In the genomic region with DNA sequence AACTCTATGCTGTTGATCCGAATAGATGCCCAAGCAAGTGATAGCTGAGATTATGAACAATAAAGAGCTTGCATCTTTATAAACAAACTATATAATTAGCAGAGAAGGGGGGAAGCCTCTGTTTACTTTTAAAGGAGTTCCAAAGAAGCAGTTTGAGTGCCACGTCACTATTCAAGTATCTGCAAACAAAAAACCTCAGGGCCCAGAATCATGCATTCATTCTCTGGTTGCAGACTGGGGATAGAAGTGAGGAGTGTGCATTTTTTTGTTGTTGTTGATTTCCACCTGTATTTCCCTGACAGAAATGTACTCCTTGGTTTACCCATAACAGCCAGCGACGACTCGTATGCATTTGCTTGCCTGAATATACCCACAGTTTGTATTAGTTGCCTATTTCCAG, we compare ENCODE assay signal across 31 cellular contexts.
DNase-seq lines count a peak whose midpoint lies in the region; ATAC-seq, FAIRE-seq and TF ChIP-seq lines count a peak whose summit lies in the region.
"Had no signal": no experiment of that assay in that cellular context is flagged by ENCODE, and none has a peak within 500 bp of the region (broad histone marks: within the 10 kb centered on the region; RNA-seq: fewer than 3 reads in every experiment).

No MANE protein-coding gene starts in this region.

- CTCF ChIA-PET in A549 (lab: Yijun Ruan, JAX), result no interaction called here

- no peak for TF ChIP-seq EP300 in A549 (IDR thresholded peaks at IDR 0.05)

- FAIRE-seq in A549 (lab: Jason Lieb, UNC) (no peak), bronchial epithelial cell (lab: Jason Lieb, UNC) (no peak)

- H3K4me2 ChIP-seq in A549, result peak overlapping the region; percentile 57
- H3K4me2 ChIP-seq: hepatocyte had no signal

- DNase-seq in A549 (ENCODE audit: low read depth in 1 of 2, low spot score in 1 of 2) (peak; percentile 2 to 18), ELR (ENCODE audit: low read depth) (peak; percentile 68), NCI-H69 (lab: John Stamatoyannopoulos, UW) (peak; percentile 55), bronchial epithelial cell (ENCODE audit: low read depth) (peak; percentile 61), glomerular visceral epithelial cell (ENCODE audit: extremely low spot score) (no peak)
- DNase-seq: activated CD4-positive, alpha-beta memory T cell treated with anti-CD3 and anti-CD28 coated beads for 36 hours; activated CD4-positive, CD25-positive, alpha-beta regulatory T cell; activated CD8-positive, alpha-beta memory T cell treated with anti-CD3 and anti-CD28 coated beads, Interleukin-2, amount 50 U/mL, for 48 hours; activated naive CD4-positive, alpha-beta T cell treated with anti-CD3 and anti-CD28 coated beads, Interleukin-2, amount 10 ng/mL, durations not matched to agents 7 days and 5 days; amygdala; BE2C; CD8-positive, alpha-beta memory T cell; cortex of kidney; DMS153; gastrocnemius medialis; NCI-H1092; NCI-H2107; NCI-H446 treated with DMSO at 0.1 percent for 48 hours; Peyer's patch; right lobe of liver; SJCRH30; stimulated activated CD4-positive, alpha-beta T cell treated with anti-CD3 and anti-CD28 coated beads, Interleukin-12 subunit alpha, Interleukin-12 subunit beta, amount 100 ng/mL, for 4 hours; stimulated activated CD4-positive, alpha-beta T cell treated with anti-CD3 and anti-CD28 coated beads, Interleukin-4, amount 100 ng/mL, for 1 hour; T-helper 1 cell had no signal

- no peaks in the 10 kb centered on the region for H3K27me3 ChIP-seq in bronchial epithelial cell (ENCODE audit: control insufficient read depth, insufficient read depth, low read length)
- H3K27me3 ChIP-seq: BE2C, cardiac muscle cell, esophagus muscularis mucosa, gastrocnemius medialis, hepatocyte, Peyer's patch, right lobe of liver, SJCRH30 had no signal

- POLR2A ChIA-PET in A549 (lab: Yijun Ruan, JAX), result interaction anchor here (0.5 kb wide), 1 partner anchor 18 kb away, joined by 4 read pairs; no protein-coding TSS in a partner anchor

- no peaks in the 10 kb centered on the region for H3K9me3 ChIP-seq in A549
- H3K9me3 ChIP-seq: BE2C, esophagus muscularis mucosa, gastrocnemius medialis, Peyer's patch, right lobe of liver, SJCRH30 had no signal

- TF ChIP-seq CTCF in A549 (IDR thresholded peaks at IDR 0.05) (no peak), bronchial epithelial cell (IDR thresholded peaks at IDR 0.05; ENCODE audit: insufficient read depth, low read length, severe bottlenecking) (no peak)

- peak in 1 of 2 experiments; percentile 46; a peak in 1 of 6 replicates for ATAC-seq in A549
- no peak for ATAC-seq in GM21529 (IDR thresholded peaks at IDR 0.05; ENCODE audit: unreplicated experiment)
- no peak for ATAC-seq in GM18858 (IDR thresholded peaks at IDR 0.05; ENCODE audit: unreplicated experiment)
- no peak for ATAC-seq in HG03457 (IDR thresholded peaks at IDR 0.05; ENCODE audit: unreplicated experiment)
- ATAC-seq: gastrocnemius medialis, left lobe of liver, right lobe of liver had no signal

- H3K27ac ChIP-seq in A549, result no peak overlapping the region
- H3K27ac ChIP-seq: cardiac muscle cell, esophagus muscularis mucosa, gastrocnemius medialis, hepatocyte, Peyer's patch, right lobe of liver, SJCRH30 had no signal

- 27% methylated on average over 5 of the region's 5 CpGs for WGBS in A549 (ENCODE audit: missing lambda C conversion rate)

- H3K36me3 ChIP-seq in bronchial epithelial cell (ENCODE audit: control insufficient read depth, insufficient read depth, low read length), result no peaks in the 10 kb centered on the region
- H3K36me3 ChIP-seq: BE2C, cardiac muscle cell, esophagus muscularis mucosa, gastrocnemius medialis, Peyer's patch, right lobe of liver, SJCRH30 had no signal

- TF ChIP-seq POLR2A in A549 (IDR thresholded peaks at IDR 0.05; ENCODE audit: low read length), result no peak

- no peak for TF ChIP-seq RAD21 in A549 (conservative IDR thresholded peaks at IDR 0.05 in 1 of 2, IDR thresholded peaks at IDR 0.05 in 1 of 2)

- H3K4me1 ChIP-seq in A549, result peaks cover 28% of the 10 kb centered on the region
- H3K4me1 ChIP-seq: BE2C, gastrocnemius medialis, Peyer's patch, right lobe of liver, SJCRH30 had no signal

- H3K4me3 ChIP-seq in A549 (no peak overlapping the region), bronchial epithelial cell (ENCODE audit: low read depth, low read length) (no peak overlapping the region)
- H3K4me3 ChIP-seq: cardiac muscle cell, esophagus muscularis mucosa, gastrocnemius medialis, hepatocyte, Peyer's patch, right lobe of liver, SJCRH30 had no signal

TF ChIP-seq in A549, 52 proteins besides CTCF, POLR2A, EP300 and RAD21:
- TF ChIP-seq BCL3 (IDR thresholded peaks at IDR 0.05) (no peak), SREBF2 (IDR thresholded peaks at IDR 0.05) (no peak), BHLHE40 (IDR thresholded peaks at IDR 0.05; ENCODE audit: low read depth, low read length) (no peak), GATA3 (IDR thresholded peaks at IDR 0.05; ENCODE audit: borderline replicate concordance) (no peak), CHD4 (IDR thresholded peaks at IDR 0.05; ENCODE audit: borderline replicate concordance) (no peak), FOXS1 (CRISPR knock-in tag; IDR thresholded peaks at IDR 0.05) (no peak), RCOR1 (IDR thresholded peaks at IDR 0.05; ENCODE audit: low read depth, low read length) (no peak)
